ENCODE assay signal across 29 cellular contexts in genomic region chr14:44791730-44792129, GRCh38.
"Had no signal": no experiment of that assay in that cellular context is flagged by ENCODE, and none has a peak within 500 bp of the region (broad histone marks: within the 10 kb centered on the region; RNA-seq: fewer than 3 reads in every experiment).

No MANE protein-coding gene starts in this region.

- H3K4me1 Mint-ChIP-seq: immature natural killer cell; natural killer cell; stimulated activated effector memory CD8-positive, alpha-beta T cell treated with anti-CD3 and anti-CD28 coated beads, Interleukin-12 subunit alpha, Interleukin-12 subunit beta, amount 100 ng/mL, for 72 hours had no signal

- FAIRE-seq: endothelial cell of umbilical vein had no signal

- H3K36me3 ChIP-seq: colonic mucosa, esophagus muscularis mucosa, heart right ventricle, lower lobe of right lung, ovary, right lobe of liver, stomach, thyroid gland had no signal

- ATAC-seq: foreskin keratinocyte; heart right ventricle; left ventricle myocardium superior; lower lobe of right lung; natural killer cell; right lobe of liver; stimulated activated effector memory CD8-positive, alpha-beta T cell treated with anti-CD3 and anti-CD28 coated beads, Interleukin-12 subunit alpha, Interleukin-12 subunit beta, amount 100 ng/mL, for 72 hours had no signal

- H3K36me3 Mint-ChIP-seq: immature natural killer cell; natural killer cell; stimulated activated effector memory CD8-positive, alpha-beta T cell treated with anti-CD3 and anti-CD28 coated beads, Interleukin-12 subunit alpha, Interleukin-12 subunit beta, amount 100 ng/mL, for 72 hours had no signal

- H3K4me2 ChIP-seq: smooth muscle cell had no signal

- H3K27me3 Mint-ChIP-seq: progenitor cell of endocrine pancreas had no signal

- H3K9me3 ChIP-seq: colonic mucosa, lower lobe of right lung, ovary, right lobe of liver, stomach, thyroid gland had no signal

- H3K4me1 ChIP-seq: colonic mucosa, esophagus muscularis mucosa, heart right ventricle, lower lobe of right lung, right lobe of liver, stomach, thyroid gland had no signal

- H3K27ac Mint-ChIP-seq: dendritic cell treated with granulocyte-macrophage colony-stimulating factor and Interleukin-4, amounts not matched to agents 40 ng/mL and 50 ng/mL, for 4 days; endodermal cell; immature natural killer cell; natural killer cell; progenitor cell of endocrine pancreas; stimulated activated effector memory CD8-positive, alpha-beta T cell treated with anti-CD3 and anti-CD28 coated beads, Interleukin-12 subunit alpha, Interleukin-12 subunit beta, amount 100 ng/mL, for 72 hours had no signal

- H3K4me3 ChIP-seq: colonic mucosa, esophagus muscularis mucosa, heart right ventricle, lower lobe of right lung, ovary, right lobe of liver, smooth muscle cell, stomach, thyroid gland had no signal

- DNase-seq: colonic mucosa; effector CD8-positive, alpha-beta T cell; endodermal cell; foreskin keratinocyte; glutamatergic neuron; heart right ventricle; hypothalamus; immature natural killer cell; islet precursor cell; kidney glomerular epithelial cell; left ventricle myocardium superior; lower lobe of right lung; natural killer cell; occipital lobe; ovary; right lobe of liver; stimulated activated CD4-positive, alpha-beta T cell treated with anti-CD3 and anti-CD28 coated beads, Interleukin-12 subunit alpha, Interleukin-12 subunit beta, amount 100 ng/mL, for 4 hours; stimulated activated CD4-positive, alpha-beta T cell treated with anti-CD3 and anti-CD28 coated beads, Interleukin-1b, Interleukin-23, amount 100 ng/mL, for 48 hours; stimulated activated CD4-positive, alpha-beta T cell treated with anti-CD3 and anti-CD28 coated beads, Interleukin-4, amount 100 ng/mL, for 1 hour; stimulated activated naive CD4-positive, alpha-beta T cell treated with Interleukin-2 at 50 U/mL for 16 hours; stomach; thyroid gland; trophoblast cell had no signal

- H3K27me3 ChIP-seq: colonic mucosa, esophagus muscularis mucosa, foreskin keratinocyte, ovary, right lobe of liver, stomach, thyroid gland had no signal

- H3K4me3 Mint-ChIP-seq: dendritic cell treated with granulocyte-macrophage colony-stimulating factor and Interleukin-4, amounts not matched to agents 40 ng/mL and 50 ng/mL, for 4 days; endodermal cell; immature natural killer cell; natural killer cell; stimulated activated effector memory CD8-positive, alpha-beta T cell treated with anti-CD3 and anti-CD28 coated beads, Interleukin-12 subunit alpha, Interleukin-12 subunit beta, amount 100 ng/mL, for 72 hours had no signal

- H3K9me3 Mint-ChIP-seq: dendritic cell treated with granulocyte-macrophage colony-stimulating factor and Interleukin-4, amounts not matched to agents 40 ng/mL and 50 ng/mL, for 4 days; endodermal cell; stimulated activated effector memory CD8-positive, alpha-beta T cell treated with anti-CD3 and anti-CD28 coated beads, Interleukin-12 subunit alpha, Interleukin-12 subunit beta, amount 100 ng/mL, for 72 hours had no signal

- H3K27ac ChIP-seq: colonic mucosa, esophagus muscularis mucosa, foreskin keratinocyte, heart right ventricle, lower lobe of right lung, ovary, right lobe of liver, stomach, thyroid gland had no signal
